9 cellular contexts compared by ENCODE assay signal in the genomic region with DNA sequence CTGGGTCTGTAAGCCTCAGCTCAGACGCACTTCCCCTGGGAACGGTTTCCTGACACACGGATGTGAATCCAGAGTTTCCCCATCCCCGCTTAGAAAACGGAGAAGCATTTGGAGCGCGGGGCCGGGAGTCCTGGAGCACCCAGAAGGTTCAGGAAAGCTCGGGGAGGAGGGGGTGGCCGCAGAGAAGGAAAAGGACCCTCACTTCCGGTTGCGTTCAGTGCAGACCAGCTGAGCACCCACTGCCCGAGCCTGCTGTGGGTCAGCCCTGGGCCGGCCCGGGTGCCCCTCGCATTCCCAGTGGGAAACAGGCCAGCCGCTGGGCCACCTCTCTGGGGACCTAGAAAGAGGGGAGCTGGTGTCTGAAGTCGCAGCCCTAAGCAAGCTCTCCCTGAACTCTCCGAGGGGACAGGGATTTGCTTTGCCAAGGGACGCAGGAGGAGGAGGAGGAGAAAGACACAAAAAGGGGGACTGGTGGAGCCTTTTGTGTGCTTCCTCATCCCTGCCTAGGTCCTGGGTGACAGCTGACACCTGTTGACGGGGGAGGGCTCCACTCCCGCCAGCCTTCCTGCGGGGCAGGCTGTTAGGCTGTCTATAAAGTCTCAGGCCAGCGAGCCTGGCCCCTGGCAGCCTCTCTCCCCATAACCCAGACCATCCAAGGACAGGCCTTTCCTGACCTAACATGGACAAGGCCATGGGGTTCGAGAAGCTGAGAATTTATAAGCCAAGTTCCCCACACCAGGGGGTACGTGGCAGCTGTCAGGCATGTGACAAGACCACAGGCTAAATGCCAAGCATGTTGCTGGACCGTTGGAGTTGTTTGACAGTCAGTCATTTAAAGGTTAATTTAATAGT. TPM values are rescaled to one million over a fixed set of nuclear protein-coding genes. Genes with fewer than 3 reads are reported as not detected.
DNase-seq lines count a peak whose midpoint lies in the region; ATAC-seq and TF ChIP-seq lines count a peak whose summit lies in the region.
"Had no signal": no experiment of that assay in that cellular context is flagged by ENCODE, and none has a peak within 500 bp of the region (broad histone marks: within the 10 kb centered on the region; RNA-seq: fewer than 3 reads in every experiment).

No MANE protein-coding gene starts in this region.

- peak overlapping the region; percentile 65 for H3K4me3 ChIP-seq in AG04449 (ENCODE audit: low read depth, low read length)
- peak overlapping the region; percentile 82 for H3K4me3 ChIP-seq in OCI-LY3 (ENCODE audit: low read length)
- H3K4me3 ChIP-seq in fibroblast of lung (replicated peaks in 1 of 4; ENCODE audit: control extremely low read depth in 1 of 4, insufficient read depth in 1 of 4, low read depth in 3 of 4, low read length in 4 of 4), result peak overlapping the region; percentile 44 to 88 (median 76)

- H3K36me3 Mint-ChIP-seq in nephron progenitor cell (ENCODE audit: low read depth), result peaks cover 42% of the 10 kb centered on the region

- peak overlapping the region; percentile 89 for H3K9ac ChIP-seq in OCI-LY3 (ENCODE audit: low read length)
- peak overlapping the region; percentile 76 for H3K9ac ChIP-seq in fibroblast of lung (ENCODE audit: insufficient read depth, low read length)

- no peak for TF ChIP-seq CTCF in AG04449 (IDR thresholded peaks at IDR 0.05; ENCODE audit: insufficient read depth, low read length, missing control alignments)
- TF ChIP-seq CTCF in OCI-LY3 (IDR thresholded peaks at IDR 0.05; ENCODE audit: low read depth, low read length), result 0 out of 2 replicates have a peak, but pooled peaks have one; percentile 10
- no peak for TF ChIP-seq CTCF in fibroblast of lung (conservative IDR thresholded peaks at IDR 0.05 in 1 of 2, IDR thresholded peaks at IDR 0.05 in 1 of 2; ENCODE audit: low read depth in 1 of 2, low read length in 2 of 2)
- TF ChIP-seq CTCF in nephron progenitor cell (IDR thresholded peaks at IDR 0.05), result no peak

- peak overlapping the region; percentile 96 for H3K4me2 ChIP-seq in OCI-LY3 (ENCODE audit: low read length)
- H3K4me2 ChIP-seq in fibroblast of lung (ENCODE audit: extremely low read depth, insufficient read depth, low read length), result peak overlapping the region; percentile 92

- peaks cover 14% of the 10 kb centered on the region for H3K9me3 Mint-ChIP-seq in nephron progenitor cell

- H3K4me1 Mint-ChIP-seq in nephron progenitor cell, result peaks cover 48% of the 10 kb centered on the region

- no peak overlapping the region for H3K27ac Mint-ChIP-seq in nephron progenitor cell

- peak overlapping the region; percentile 94 for H2AFZ ChIP-seq in OCI-LY3 (ENCODE audit: low read depth, low read length)
- H2AFZ ChIP-seq in fibroblast of lung (ENCODE audit: low read length), result peak overlapping the region; percentile 90

- POLR2A ChIA-PET in AG04449 (lab: Yijun Ruan, JAX), result interaction anchor here (0.8 to 1.6 kb wide), 3 partner anchors 11 to 39 kb away, joined by 3 to 8 read pairs (median 3); no protein-coding TSS in a partner anchor

- peaks cover 6% of the 10 kb centered on the region; the same call in 1 of the 2 replicates for H4K20me1 ChIP-seq in OCI-LY3 (ENCODE audit: insufficient read depth, low read length)
- no peaks in the 10 kb centered on the region for H4K20me1 ChIP-seq in fibroblast of lung (ENCODE audit: control insufficient read depth, extremely low read depth, insufficient read depth, low read length)

- peaks cover 44% of the 10 kb centered on the region for H3K4me1 ChIP-seq in OCI-LY3 (ENCODE audit: low read length)
- H3K4me1 ChIP-seq in fibroblast of lung (ENCODE audit: control insufficient read depth, extremely low read depth, insufficient read depth, low read length), result peaks cover 12% of the 10 kb centered on the region

- ATAC-seq in HG02678 (IDR thresholded peaks at IDR 0.05; ENCODE audit: unreplicated experiment) (no peak), GM18870 (IDR thresholded peaks at IDR 0.05; ENCODE audit: unreplicated experiment) (no peak)

- H3K27me3 Mint-ChIP-seq in nephron progenitor cell (ENCODE audit: low read depth, poor library complexity), result peaks cover 25% of the 10 kb centered on the region

- H3K9me3 ChIP-seq in OCI-LY3 (ENCODE audit: insufficient read depth, low read length) (no peaks in the 10 kb centered on the region), fibroblast of lung (ENCODE audit: control insufficient read depth, insufficient read depth, low read depth, low read length) (no peaks in the 10 kb centered on the region)

- peaks cover 7% of the 10 kb centered on the region for H3K36me3 ChIP-seq in OCI-LY3 (replicated peaks; ENCODE audit: low read depth, low read length)
- peaks cover 2% of the 10 kb centered on the region for H3K36me3 ChIP-seq in fibroblast of lung (ENCODE audit: control insufficient read depth, insufficient read depth, low read length)

- H3K27ac ChIP-seq in OCI-LY3 (ENCODE audit: low read length) (peak overlapping the region; percentile 26; the same call in 1 of the 2 replicates), fibroblast of lung (ENCODE audit: insufficient read depth, low read length) (peak overlapping the region; percentile 76)

- H3K4me3 Mint-ChIP-seq in nephron progenitor cell, result peak overlapping the region; percentile 76

- H3K27me3 ChIP-seq in OCI-LY3 (ENCODE audit: low read depth, low read length) (no peaks in the 10 kb centered on the region), fibroblast of lung (ENCODE audit: control insufficient read depth, insufficient read depth, low read length) (no peaks in the 10 kb centered on the region)

- peaks cover 27% of the 10 kb centered on the region for H3K79me2 ChIP-seq in OCI-LY3 (ENCODE audit: low read length)
- peaks cover 29% of the 10 kb centered on the region for H3K79me2 ChIP-seq in fibroblast of lung (ENCODE audit: control insufficient read depth, insufficient read depth, low read length)

- no peak for DNase-seq in AG04449 (ENCODE audit: low read depth, low spot score)
- DNase-seq in fibroblast of lung (ENCODE audit: low read depth in 2 of 2), result peak in 1 of 2 donors; percentile 2
- peak; percentile 15 for DNase-seq in nephron progenitor cell
- DNase-seq in T1000 (lab: John Stamatoyannopoulos, UW), result no peak
- no peak for DNase-seq in NCI-H1417 treated with DMSO at 0.1 percent for 48 hours (lab: John Stamatoyannopoulos, UW)
- DNase-seq: Calu3 had no signal

- CTCF ChIA-PET in AG04449 (lab: Yijun Ruan, JAX), result interaction anchor here (1.1 to 3.3 kb wide), 11 partner anchors 10 to 104 kb away, joined by 3 to 18 read pairs (median 4); no protein-coding TSS in a partner anchor

RNA-seq across cellular contexts. Expression of gene EVC2, which starts 0.7 kb away (rescaled TPM):
- total RNA-seq in fibroblast of lung, result 15.9 and 16.5 TPM in 2 replicates
- polyA plus RNA-seq in fibroblast of lung, result 1.3 and 1.4 TPM in 2 replicates
- polyA plus RNA-seq in fibroblast of lung (2012), result 3.5 and 4.1 TPM in 2 replicates
- 2.5 and 7.8 TPM in 2 replicates for polyA minus RNA-seq in fibroblast of lung (ENCODE audit: low replicate concordance)
- total RNA-seq: Calu3 had no signal

RNA-seq across cellular contexts. Expression of gene EVC, which starts 1.9 kb away (rescaled TPM):
- total RNA-seq in fibroblast of lung, result 24.4 and 39.0 TPM in 2 replicates
- polyA plus RNA-seq in fibroblast of lung, result 4.9 and 6.1 TPM in 2 replicates
- polyA plus RNA-seq in fibroblast of lung (2012), result 10.2 and 13.0 TPM in 2 replicates
- 21.1 and 22.1 TPM in 2 replicates for polyA minus RNA-seq in fibroblast of lung (ENCODE audit: low replicate concordance)
- total RNA-seq: Calu3 had no signal
